In the genomic region with DNA sequence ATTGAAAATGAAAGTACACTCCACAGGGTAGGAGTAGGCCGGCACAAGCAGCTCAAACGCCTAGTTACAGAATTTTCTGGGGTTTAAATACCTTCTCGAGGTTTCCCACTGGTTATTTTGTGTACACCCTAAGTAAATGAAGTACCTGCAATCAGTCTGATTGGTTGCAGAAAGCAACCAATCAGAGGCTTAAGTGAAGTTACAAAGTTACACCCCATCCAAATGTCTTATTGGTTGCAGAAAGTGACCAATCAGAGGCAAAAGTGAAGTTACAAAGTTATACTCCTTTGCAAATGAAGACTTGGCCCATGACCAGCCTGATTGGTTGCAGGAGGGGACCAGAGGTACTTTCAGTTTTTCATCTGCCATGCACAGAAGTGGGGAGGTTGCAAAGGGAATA, we compare ENCODE assay signal across 16 cellular contexts.
"Had no signal": no experiment of that assay in that cellular context is flagged by ENCODE, and none has a peak within 500 bp of the region (broad histone marks: within the 10 kb centered on the region; RNA-seq: fewer than 3 reads in every experiment).

No MANE protein-coding gene starts in this region.

- DNase-seq: activated CD4-positive, alpha-beta T cell treated with anti-CD3 and anti-CD28 coated beads for 1 hour; activated CD4-positive, alpha-beta T cell treated with anti-CD3 and anti-CD28 coated beads, Interleukin-2, amount 50 U/mL, for 4 hours; activated CD8-positive, alpha-beta memory T cell treated with anti-CD3 and anti-CD28 coated beads, Interleukin-2, amount 10 ng/mL, durations not matched to agents 7 days and 5 days; activated T-cell treated with anti-CD3 and anti-CD28 coated beads, Interleukin-2, amount 50 U/mL, for 1 hour; adrenal gland; dorsolateral prefrontal cortex; heart right ventricle; left cardiac atrium; lower lobe of right lung; nephron progenitor cell; sigmoid colon; spleen; stimulated activated CD4-positive, alpha-beta T cell treated with anti-CD3 and anti-CD28 coated beads, Interleukin-2, amount 100 ng/mL, for 24 hours had no signal

- H3K27me3 Mint-ChIP-seq: activated naive CD4-positive, alpha-beta T cell treated with anti-CD3 and anti-CD28 coated beads, Interleukin-2, amount 50 U/mL, for 24 hours had no signal

- H3K27ac ChIP-seq: adrenal gland, dorsolateral prefrontal cortex, gastroesophageal sphincter, heart right ventricle, lower lobe of right lung, sigmoid colon, spleen, thoracic aorta had no signal

- H3K4me3 Mint-ChIP-seq: activated CD8-positive, alpha-beta memory T cell treated with anti-CD3 and anti-CD28 coated beads, Interleukin-2, amount 10 ng/mL, durations not matched to agents 7 days and 5 days; activated naive CD4-positive, alpha-beta T cell treated with anti-CD3 and anti-CD28 coated beads, Interleukin-2, amount 50 U/mL, for 24 hours; nephron progenitor cell had no signal

- ATAC-seq: activated CD8-positive, alpha-beta memory T cell treated with anti-CD3 and anti-CD28 coated beads, Interleukin-2, amount 10 ng/mL, durations not matched to agents 7 days and 5 days; gastroesophageal sphincter; heart right ventricle; left cardiac atrium; lower lobe of right lung had no signal

- H3K4me1 ChIP-seq: adrenal gland, gastroesophageal sphincter, heart right ventricle, lower lobe of right lung, sigmoid colon, spleen had no signal

- H3K4me3 ChIP-seq: adrenal gland, dorsolateral prefrontal cortex, gastroesophageal sphincter, lower lobe of right lung, sigmoid colon, spleen, thoracic aorta had no signal

- H3K27ac Mint-ChIP-seq: activated CD8-positive, alpha-beta memory T cell treated with anti-CD3 and anti-CD28 coated beads, Interleukin-2, amount 10 ng/mL, durations not matched to agents 7 days and 5 days; activated naive CD4-positive, alpha-beta T cell treated with anti-CD3 and anti-CD28 coated beads, Interleukin-2, amount 50 U/mL, for 24 hours; nephron progenitor cell had no signal

- H3K9me3 ChIP-seq: adrenal gland, gastroesophageal sphincter, heart right ventricle, lower lobe of right lung, sigmoid colon, spleen, thoracic aorta had no signal

- H3K36me3 ChIP-seq: adrenal gland, gastroesophageal sphincter, heart right ventricle, lower lobe of right lung, sigmoid colon, spleen, thoracic aorta had no signal

- H3K9me3 Mint-ChIP-seq: activated naive CD4-positive, alpha-beta T cell treated with anti-CD3 and anti-CD28 coated beads, Interleukin-2, amount 50 U/mL, for 24 hours had no signal

- H3K36me3 Mint-ChIP-seq: activated naive CD4-positive, alpha-beta T cell treated with anti-CD3 and anti-CD28 coated beads, Interleukin-2, amount 50 U/mL, for 24 hours had no signal

- H3K27me3 ChIP-seq: adrenal gland, dorsolateral prefrontal cortex, gastroesophageal sphincter, heart right ventricle, sigmoid colon, spleen had no signal
